Comparison of ENCODE assay signal across 8 cellular contexts in genomic region chr2:20661028-20661980, GRCh38. TPM values are rescaled to one million over a fixed set of nuclear protein-coding genes. Genes with fewer than 3 reads are reported as not detected.
DNase-seq lines count a peak whose midpoint lies in the region; ATAC-seq and TF ChIP-seq lines count a peak whose summit lies in the region.

No MANE protein-coding gene starts in this region.

- no peak overlapping the region for H3K27ac Mint-ChIP-seq in activated naive CD8-positive, alpha-beta T cell treated with anti-CD3 and anti-CD28 coated beads, Interleukin-2, amount 50 U/mL, for 24 hours

- no peaks in the 10 kb centered on the region for H3K9me3 Mint-ChIP-seq in activated naive CD8-positive, alpha-beta T cell treated with anti-CD3 and anti-CD28 coated beads, Interleukin-2, amount 50 U/mL, for 24 hours

- H3K27ac ChIP-seq in cardiac muscle cell, result no peak overlapping the region

- ATAC-seq in GM21825 (IDR thresholded peaks at IDR 0.05; ENCODE audit: unreplicated experiment) (peak; percentile 52), HG03159 (IDR thresholded peaks at IDR 0.05; ENCODE audit: unreplicated experiment) (no peak)
- peak; percentile 55 for ATAC-seq in activated naive CD8-positive, alpha-beta T cell treated with anti-CD3 and anti-CD28 coated beads, Interleukin-2, amount 50 U/mL, for 24 hours

- no peaks in the 10 kb centered on the region for H3K36me3 Mint-ChIP-seq in activated naive CD8-positive, alpha-beta T cell treated with anti-CD3 and anti-CD28 coated beads, Interleukin-2, amount 50 U/mL, for 24 hours (ENCODE audit: low read depth)

- DNase-seq in GM03348 (ENCODE audit: low spot score), result peak; percentile 89
- DNase-seq in SKM-1 treated with dmso at 0.1 percent for 144 hours (lab: John Stamatoyannopoulos, UW; ENCODE audit: unreplicated experiment), result peak; percentile 45
- DNase-seq in activated naive CD8-positive, alpha-beta T cell treated with anti-CD3 and anti-CD28 coated beads, Interleukin-2, amount 50 U/mL, for 24 hours, result peak; percentile 62
- DNase-seq in cardiac muscle cell (ENCODE audit: low read depth in 1 of 2, low spot score in 1 of 2), result peak; percentile 74 to 85
- peak; percentile 48 for DNase-seq in pulmonary artery endothelial cell (ENCODE audit: low read depth, low spot score)

- peaks cover 5% of the 10 kb centered on the region for H3K4me1 ChIP-seq in cardiac muscle cell (ENCODE audit: low read depth)

- H3K36me3 ChIP-seq in cardiac muscle cell, result no peaks in the 10 kb centered on the region

- no peaks in the 10 kb centered on the region for H3K9me3 ChIP-seq in cardiac muscle cell (ENCODE audit: low read depth)

- H3K4me3 ChIP-seq in cardiac muscle cell, result no peak overlapping the region

- peak; percentile 87 for TF ChIP-seq CTCF in LNCAP (IDR thresholded peaks at IDR 0.05)
- TF ChIP-seq CTCF in cardiac muscle cell (IDR thresholded peaks at IDR 0.05; ENCODE audit: low read depth, low read length), result peak; percentile 97

- peaks cover 86% of the 10 kb centered on the region for H3K27me3 ChIP-seq in cardiac muscle cell

- no peak overlapping the region for H3K4me3 Mint-ChIP-seq in activated naive CD8-positive, alpha-beta T cell treated with anti-CD3 and anti-CD28 coated beads, Interleukin-2, amount 50 U/mL, for 24 hours

- H3K27me3 Mint-ChIP-seq in activated naive CD8-positive, alpha-beta T cell treated with anti-CD3 and anti-CD28 coated beads, Interleukin-2, amount 50 U/mL, for 24 hours, result peaks cover 66% of the 10 kb centered on the region

- H3K4me1 Mint-ChIP-seq in activated naive CD8-positive, alpha-beta T cell treated with anti-CD3 and anti-CD28 coated beads, Interleukin-2, amount 50 U/mL, for 24 hours, result peaks cover 5% of the 10 kb centered on the region

RNA-seq across cellular contexts. Expression of gene GDF7, which starts 5.6 kb away (rescaled TPM):
- total RNA-seq in cardiac muscle cell (0.14 and 0.15 TPM in 2 replicates), pulmonary artery endothelial cell (11.1 and 42.0 TPM in 2 replicates)
- polyA plus RNA-seq in cardiac muscle cell, result 0.05 and 0.09 TPM in 2 replicates

RNA-seq across cellular contexts. Expression of gene HS1BP3, which starts 10.4 kb away (rescaled TPM):
- total RNA-seq in cardiac muscle cell (18.3 and 20.3 TPM in 2 replicates), pulmonary artery endothelial cell (22.2 and 25.1 TPM in 2 replicates)
- 12.0 and 13.5 TPM in 2 replicates for polyA plus RNA-seq in cardiac muscle cell

Comparison
In these comparisons a context has a peak if more than half of its experiments do, and no peak if none do; other contexts are left out.
1. RNA of gene GDF7, which starts 5.6 kb away (total RNA-seq): 11.1 to 42.0 TPM in pulmonary artery endothelial cell; 0.14 to 0.15 TPM in cardiac muscle cell; every median in the first group is over 10 times any median in the second.
2. Peak in every context shown above with its lines, with median percentiles within 50 percentile points of each other: DNase-seq.